1 cellular context compared by ENCODE assay signal in genomic region chr21:31159808-31160207, GRCh38.
TF ChIP-seq lines count a peak whose summit lies in the region.

No MANE protein-coding gene starts in this region.

TF ChIP-seq in H1, 55 proteins besides CTCF, POLR2A, EP300 and RAD21:
- TF ChIP-seq ATF3 (IDR thresholded peaks at IDR 0.05; ENCODE audit: insufficient read depth, low read depth, low read length): no peak
- no peak for TF ChIP-seq SIRT6 (IDR thresholded peaks at IDR 0.05; ENCODE audit: low read length)
- TF ChIP-seq SAP30 (IDR thresholded peaks at IDR 0.05; ENCODE audit: insufficient read depth, insufficient replicate concordance, low read length): no peak
- no peak for TF ChIP-seq PHF8 (conservative IDR thresholded peaks at IDR 0.05; ENCODE audit: low read depth, low read length)
